ENCODE assay signal across 8 cellular contexts in the genomic region with DNA sequence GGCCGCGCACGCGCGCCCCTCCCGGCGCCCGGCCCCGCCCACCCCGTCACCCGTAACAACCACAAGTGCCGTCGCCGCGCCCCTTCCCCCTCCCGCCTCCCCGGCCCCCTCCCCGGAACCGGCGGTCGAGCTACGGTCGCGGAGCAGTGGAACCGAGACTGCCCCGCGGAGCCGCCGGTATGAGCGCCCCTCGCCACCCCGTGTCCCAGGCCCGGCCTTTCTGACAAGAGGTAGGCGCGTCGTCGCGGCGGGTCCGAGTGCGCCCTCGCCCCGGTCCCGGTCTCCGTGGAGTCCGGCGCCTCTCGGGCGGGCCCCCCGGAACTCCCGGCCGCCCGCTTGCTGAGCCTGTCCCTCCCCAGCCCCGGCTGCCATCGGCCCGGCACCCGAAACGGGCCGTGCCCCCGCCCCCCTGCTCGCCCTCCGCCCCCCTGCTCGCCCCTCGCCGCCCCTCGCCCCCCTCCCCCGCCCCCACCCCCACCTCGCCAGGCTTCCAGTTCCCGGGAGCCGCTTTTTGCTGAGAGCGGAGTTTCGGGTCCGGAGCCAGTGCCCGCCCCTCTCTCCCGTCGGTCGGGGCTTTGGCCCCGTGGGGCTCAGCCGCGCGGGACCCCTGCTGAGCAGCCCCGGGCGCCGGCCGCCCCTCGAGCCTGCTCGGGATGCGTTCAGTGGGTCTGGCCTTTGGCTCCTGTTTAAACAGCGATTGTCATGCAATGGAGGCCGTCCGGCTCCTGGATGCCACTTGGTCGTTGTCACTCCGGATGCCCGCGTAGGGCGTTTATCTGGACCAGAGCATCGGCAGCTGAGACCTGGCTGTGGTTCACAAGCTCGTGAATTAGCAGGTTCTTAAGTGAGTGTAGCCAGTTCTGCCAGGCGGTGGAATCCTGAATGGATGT. TPM values are rescaled to one million over a fixed set of nuclear protein-coding genes. Genes with fewer than 3 reads are reported as not detected.
DNase-seq lines count a peak whose midpoint lies in the region; ATAC-seq and TF ChIP-seq lines count a peak whose summit lies in the region.

Gene SEC14L1 (plus strand): TSS at position 92 of the 890 bp plus-strand sequence. CDS start 2,628 bp downstream, outside the sequence.

- DNase-seq in NCI-H1417 (lab: John Stamatoyannopoulos, UW): peak; percentile 44 to 77 (median 65)
- DNase-seq in NCI-H1417 treated with DMSO at 0.1 percent for 48 hours (lab: John Stamatoyannopoulos, UW): no peak
- DNase-seq in activated naive CD4-positive, alpha-beta T cell treated with anti-CD3 and anti-CD28 coated beads for 36 hours: peak; percentile 43
- DNase-seq in Right ventricle myocardium superior: peak; percentile 65
- DNase-seq in NCI-H446 treated with DMSO at 0.1 percent for 48 hours (lab: John Stamatoyannopoulos, UW): no peak

- H3K9me3 Mint-ChIP-seq in activated naive CD4-positive, alpha-beta T cell treated with anti-CD3 and anti-CD28 coated beads for 36 hours: peaks cover 12% of the 10 kb centered on the region

- H3K4me1 Mint-ChIP-seq in activated naive CD4-positive, alpha-beta T cell treated with anti-CD3 and anti-CD28 coated beads for 36 hours (ENCODE audit: low read depth): peaks cover 53% of the 10 kb centered on the region

- H3K27me3 Mint-ChIP-seq in activated naive CD4-positive, alpha-beta T cell treated with anti-CD3 and anti-CD28 coated beads for 36 hours (ENCODE audit: low read depth): no peaks in the 10 kb centered on the region

- peak within 1 kb of the TSS; percentile 94 for H3K27ac Mint-ChIP-seq in activated naive CD4-positive, alpha-beta T cell treated with anti-CD3 and anti-CD28 coated beads for 36 hours

- H3K36me3 ChIP-seq in OCI-LY3 (replicated peaks; ENCODE audit: low read depth, low read length) (peaks cover 38% of the 10 kb centered on the region), parathyroid adenoma (ENCODE audit: control insufficient read depth, insufficient read depth, low read length) (no peaks in the 10 kb centered on the region)

- H3K9ac ChIP-seq in OCI-LY3 (ENCODE audit: low read length) (peak within 1 kb of the TSS; percentile 83), parathyroid adenoma (peak within 1 kb of the TSS; percentile 63)

- H3K9me3 ChIP-seq in OCI-LY3 (ENCODE audit: insufficient read depth, low read length): peaks cover 6% of the 10 kb centered on the region; the same call in 1 of the 2 replicates
- H3K9me3 ChIP-seq in parathyroid adenoma (ENCODE audit: control insufficient read depth, low read length): no peaks in the 10 kb centered on the region

- TF ChIP-seq CTCF in OCI-LY3 (IDR thresholded peaks at IDR 0.05; ENCODE audit: low read depth, low read length): no peak
- TF ChIP-seq CTCF in parathyroid adenoma (IDR thresholded peaks at IDR 0.05): no peak

- H3K4me2 ChIP-seq in OCI-LY3 (ENCODE audit: low read length) (peak within 1 kb of the TSS; percentile 89), parathyroid adenoma (ENCODE audit: low read length) (peak within 1 kb of the TSS; percentile 77)

- H3K27me3 ChIP-seq in OCI-LY3 (ENCODE audit: low read depth, low read length): 0 out of 2 replicates have a peak, but pooled peaks cover 4% of the 10 kb centered on the region
- H3K27me3 ChIP-seq in parathyroid adenoma (ENCODE audit: control insufficient read depth, insufficient read depth, low read length): no peaks in the 10 kb centered on the region

- CTCF ChIA-PET in activated naive CD4-positive, alpha-beta T cell treated with anti-CD3 and anti-CD28 coated beads for 36 hours (lab: Charles Lee): no interaction called here

- ATAC-seq in HG02943 (IDR thresholded peaks at IDR 0.05; ENCODE audit: low read depth, unreplicated experiment) (peak; percentile 29), Right ventricle myocardium superior (ENCODE audit: poor library complexity) (peak; percentile 0)

- H3K27ac ChIP-seq in OCI-LY3 (ENCODE audit: low read length) (peak within 1 kb of the TSS; percentile 97), parathyroid adenoma (peak within 1 kb of the TSS; percentile 87)

- H3K4me3 Mint-ChIP-seq in activated naive CD4-positive, alpha-beta T cell treated with anti-CD3 and anti-CD28 coated beads for 36 hours: peak within 1 kb of the TSS; percentile 82

- peaks cover 25% of the 10 kb centered on the region for H3K79me2 ChIP-seq in OCI-LY3 (ENCODE audit: low read length)
- H3K79me2 ChIP-seq in parathyroid adenoma: peaks cover 11% of the 10 kb centered on the region

- intact Hi-C loops in activated naive CD4-positive, alpha-beta T cell treated with anti-CD3 and anti-CD28 coated beads for 36 hours (cut with micrococcal nuclease): loop anchor here (1.0 to 10.0 kb wide), 7 partner anchors 13 to 414 kb away; partner anchors contain the start of genes JMJD6, METTL23 and SRSF2
- intact Hi-C loops in Right ventricle myocardium superior (cut with DNase I): loop anchor here (5.0 kb wide), 1 partner anchor 34 kb away; no protein-coding TSS in a partner anchor

- peaks cover 14% of the 10 kb centered on the region for H3K36me3 Mint-ChIP-seq in activated naive CD4-positive, alpha-beta T cell treated with anti-CD3 and anti-CD28 coated beads for 36 hours (ENCODE audit: low read depth)

- H3K4me3 ChIP-seq in OCI-LY3 (ENCODE audit: low read length) (peak within 1 kb of the TSS; percentile 86), parathyroid adenoma (ENCODE audit: low read depth, low read length) (peak within 1 kb of the TSS; percentile 71)

- H3K4me1 ChIP-seq in OCI-LY3 (ENCODE audit: low read length) (peaks cover 54% of the 10 kb centered on the region), parathyroid adenoma (peaks cover 14% of the 10 kb centered on the region)

- no peaks in the 10 kb centered on the region for H4K20me1 ChIP-seq in OCI-LY3 (ENCODE audit: insufficient read depth, low read length)

- H2AFZ ChIP-seq in OCI-LY3 (ENCODE audit: low read depth, low read length): peak within 1 kb of the TSS; percentile 28; the same call in 1 of the 2 replicates
- peak within 1 kb of the TSS; percentile 92 for H2AFZ ChIP-seq in parathyroid adenoma

RNA-seq across cellular contexts. Expression of gene SEC14L1, which starts in this region (rescaled TPM):
- total RNA-seq in activated naive CD4-positive, alpha-beta T cell treated with anti-CD3 and anti-CD28 coated beads for 36 hours: 10 to 100 TPM; 39.6 to 42.5 TPM
- total RNA-seq in Right ventricle myocardium superior: 63.9 TPM

Comparison
In these comparisons a context has a peak if more than half of its experiments do, and no peak if none do; other contexts are left out.
1. DNase-seq: peak in NCI-H1417 (3 of 3), activated naive CD4-positive, alpha-beta T cell treated with anti-CD3 and anti-CD28 coated beads for 36 hours (single experiment) and Right ventricle myocardium superior (single experiment); none in NCI-H1417 treated with DMSO at 0.1 percent for 48 hours (single experiment) and NCI-H446 treated with DMSO at 0.1 percent for 48 hours (single experiment).